In the genomic region with DNA sequence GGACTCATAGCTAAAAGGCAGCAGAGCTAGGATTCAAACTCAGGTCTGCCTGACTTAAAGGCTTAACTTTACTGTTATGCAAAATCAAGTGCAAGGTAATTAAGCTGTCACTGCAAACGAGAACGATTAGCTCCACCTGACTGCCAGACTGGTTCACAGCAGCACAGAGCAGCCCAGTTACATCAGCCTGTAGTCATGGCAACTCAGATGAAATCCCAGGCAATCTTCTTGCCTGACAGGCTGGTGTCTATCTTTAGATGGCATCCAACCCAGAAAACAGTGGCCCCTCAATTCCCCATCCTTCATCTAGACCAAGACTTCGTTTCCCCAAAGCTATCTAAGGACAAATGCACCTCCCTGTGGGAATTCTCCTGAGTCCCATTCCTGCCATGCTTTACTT, we compare ENCODE assay signal across 9 cellular contexts.
DNase-seq lines count a peak whose midpoint lies in the region; ATAC-seq lines count a peak whose summit lies in the region.
"Had no signal": no experiment of that assay in that cellular context is flagged by ENCODE, and none has a peak within 500 bp of the region (broad histone marks: within the 10 kb centered on the region; RNA-seq: fewer than 3 reads in every experiment).

No MANE protein-coding gene starts in this region.

- H3K4me1 ChIP-seq in HAP-1: peaks cover 15% of the 10 kb centered on the region

- H3K4me3 ChIP-seq in HAP-1: no peak overlapping the region

- DNase-seq in HAP-1 (ENCODE audit: low spot score in 2 of 2) (peak; percentile 72 to 78), NCI-H460 (ENCODE audit: extremely low read depth, low read depth) (peak; percentile 27), CD1c-positive myeloid dendritic cell (ENCODE audit: extremely low spot score) (no peak), EL (no peak)
- no peak for DNase-seq in effector memory CD8-positive, alpha-beta T cell
- no peak for DNase-seq in natural killer cell treated with Interleukin-12 subunit alpha and Interleukin-12 subunit beta and Interleukin-15 and Interleukin-18, amount 100 ng/mL, for 72 hours (ENCODE audit: low spot score)
- DNase-seq: central memory CD4-positive, alpha-beta T cell had no signal

- in situ Hi-C loops in HAP-1 (cut with MboI; ENCODE audit: low sequenced_read_pairs): no loop called here

- peaks cover 27% of the 10 kb centered on the region for H3K36me3 ChIP-seq in HAP-1 (replicated peaks)

- no peaks in the 10 kb centered on the region for H3K27me3 Mint-ChIP-seq in effector memory CD8-positive, alpha-beta T cell
- no peaks in the 10 kb centered on the region for H3K27me3 Mint-ChIP-seq in natural killer cell treated with Interleukin-12 subunit alpha and Interleukin-12 subunit beta and Interleukin-15 and Interleukin-18, amount 100 ng/mL, for 72 hours

- H3K36me3 Mint-ChIP-seq in effector memory CD8-positive, alpha-beta T cell (ENCODE audit: insufficient read depth): peaks cover 58% of the 10 kb centered on the region
- peaks cover 18% of the 10 kb centered on the region for H3K36me3 Mint-ChIP-seq in natural killer cell treated with Interleukin-12 subunit alpha and Interleukin-12 subunit beta and Interleukin-15 and Interleukin-18, amount 100 ng/mL, for 72 hours

- H3K4me1 Mint-ChIP-seq in effector memory CD8-positive, alpha-beta T cell (ENCODE audit: low read depth in 2 of 2): peaks cover 9 to 16% of the 10 kb centered on the region in 2 donors
- H3K4me1 Mint-ChIP-seq in natural killer cell treated with Interleukin-12 subunit alpha and Interleukin-12 subunit beta and Interleukin-15 and Interleukin-18, amount 100 ng/mL, for 72 hours (ENCODE audit: low read depth in 2 of 2): peaks cover 39 to 44% of the 10 kb centered on the region in 2 donors

- ATAC-seq in effector memory CD8-positive, alpha-beta T cell (replicated peaks): no peak
- ATAC-seq in natural killer cell treated with Interleukin-12 subunit alpha and Interleukin-12 subunit beta and Interleukin-15 and Interleukin-18, amount 100 ng/mL, for 72 hours: no peak
- ATAC-seq in GM18868 (IDR thresholded peaks at IDR 0.05; ENCODE audit: unreplicated experiment): no peak

- peak overlapping the region; percentile 17 to 45 for H3K27ac Mint-ChIP-seq in effector memory CD8-positive, alpha-beta T cell
- H3K27ac Mint-ChIP-seq in natural killer cell treated with Interleukin-12 subunit alpha and Interleukin-12 subunit beta and Interleukin-15 and Interleukin-18, amount 100 ng/mL, for 72 hours: peak overlapping the region; percentile 74 to 89

- H3K9me3 Mint-ChIP-seq in effector memory CD8-positive, alpha-beta T cell: no peaks in the 10 kb centered on the region
- no peaks in the 10 kb centered on the region for H3K9me3 Mint-ChIP-seq in natural killer cell treated with Interleukin-12 subunit alpha and Interleukin-12 subunit beta and Interleukin-15 and Interleukin-18, amount 100 ng/mL, for 72 hours
- H3K9me3 Mint-ChIP-seq: nephron had no signal

- no peaks in the 10 kb centered on the region for H3K9me3 ChIP-seq in HAP-1

- no peaks in the 10 kb centered on the region for H3K27me3 ChIP-seq in HAP-1 (ENCODE audit: low read depth)

- H3K4me3 Mint-ChIP-seq in effector memory CD8-positive, alpha-beta T cell: no peak overlapping the region
- H3K4me3 Mint-ChIP-seq in natural killer cell treated with Interleukin-12 subunit alpha and Interleukin-12 subunit beta and Interleukin-15 and Interleukin-18, amount 100 ng/mL, for 72 hours: no peak overlapping the region
- H3K4me3 Mint-ChIP-seq: nephron had no signal

Comparison
In these comparisons a context has a peak if more than half of its experiments do, and no peak if none do; other contexts are left out.
1. DNase-seq: peak in HAP-1 (2 of 2) and NCI-H460 (single experiment); none in effector memory CD8-positive, alpha-beta T cell (0 of 3), natural killer cell treated with Interleukin-12 subunit alpha and Interleukin-12 subunit beta and Interleukin-15 and Interleukin-18, amount 100 ng/mL, for 72 hours (single experiment), CD1c-positive myeloid dendritic cell (single experiment) and EL (single experiment).